ENCODE assay signal across 8 cellular contexts in genomic region chr9:124771867-124772621, GRCh38. TPM values are rescaled to one million over a fixed set of nuclear protein-coding genes. Genes with fewer than 3 reads are reported as not detected.
DNase-seq lines count a peak whose midpoint lies in the region; ATAC-seq and TF ChIP-seq lines count a peak whose summit lies in the region.

No MANE protein-coding gene starts in this region.

- peaks cover 9% of the 10 kb centered on the region for H3K27me3 Mint-ChIP-seq in MCF 10A (ENCODE audit: insufficient read depth, unreplicated experiment)

- peak; percentile 93 for TF ChIP-seq CTCF in MCF 10A (IDR thresholded peaks at IDR 0.05; ENCODE audit: unreplicated experiment)

- H3K27ac Mint-ChIP-seq in MCF 10A (ENCODE audit: low read depth, unreplicated experiment): peak overlapping the region; percentile 99

- H3K27me3 ChIP-seq in HUES6 (ENCODE audit: control insufficient read depth, insufficient read depth, low read length): peaks cover 41% of the 10 kb centered on the region
- peaks cover 34% of the 10 kb centered on the region for H3K27me3 ChIP-seq in iPS-15b (ENCODE audit: control insufficient read depth, insufficient read depth, low read length)

- ATAC-seq in GM19467 (IDR thresholded peaks at IDR 0.05; ENCODE audit: unreplicated experiment) (no peak), HG03097 (IDR thresholded peaks at IDR 0.05; ENCODE audit: low FRiP score, unreplicated experiment) (no peak)

- H3K4me1 ChIP-seq in HUES6 (ENCODE audit: control insufficient read depth, insufficient read depth, low read length) (peaks cover 30% of the 10 kb centered on the region), iPS-15b (ENCODE audit: control insufficient read depth, insufficient read depth, low read length) (peaks cover 21% of the 10 kb centered on the region)

- H3K4me3 ChIP-seq in HUES6 (ENCODE audit: low read depth, low read length): peak overlapping the region; percentile 87
- peak overlapping the region; percentile 81 for H3K4me3 ChIP-seq in iPS-15b (ENCODE audit: low read depth, low read length)

- no peak overlapping the region for H3K9ac ChIP-seq in HUES6 (ENCODE audit: low read length)
- H3K9ac ChIP-seq in iPS-15b (ENCODE audit: low read depth, low read length): no peak overlapping the region

- no peaks in the 10 kb centered on the region for H3K9me3 Mint-ChIP-seq in MCF 10A (ENCODE audit: unreplicated experiment)

- H3K4me1 Mint-ChIP-seq in MCF 10A (ENCODE audit: insufficient read depth, unreplicated experiment): peaks cover 30% of the 10 kb centered on the region

- no peak overlapping the region for H3K27ac ChIP-seq in HUES6 (ENCODE audit: low read depth, low read length)

- no peaks in the 10 kb centered on the region for H3K36me3 Mint-ChIP-seq in MCF 10A (ENCODE audit: insufficient read depth, unreplicated experiment)

- POLR2A ChIA-PET in MCF 10A (lab: Yijun Ruan, JAX): interaction anchor here (0.6 to 10.8 kb wide), 14 partner anchors 33 to 371 kb away, joined by 3 to 299 read pairs (median 7); partner anchors contain the start of genes ARPC5L, RPL35, SCAI and WDR38

- no TSS peak for BruUV-seq in MCF 10A (replicated peaks; lab: Mats Ljungman, UMichigan)

- peak; percentile 82 for DNase-seq in D341Med (ENCODE audit: low spot score)
- DNase-seq in SHP77 treated with DMSO at 0.1 percent for 48 hours (lab: John Stamatoyannopoulos, UW): peak; percentile 32
- peak; percentile 74 for DNase-seq in MCF 10A (ENCODE audit: unreplicated experiment)
- DNase-seq in renal cortical epithelial cell (ENCODE audit: low read depth): peak; percentile 57

- CTCF ChIA-PET in MCF 10A (lab: Yijun Ruan, JAX): interaction anchor here (0.7 to 13.3 kb wide), 19 partner anchors 9 to 1456 kb away, joined by 3 to 927 read pairs (median 5); partner anchors contain the start of genes ARPC5L, RPL35 and WDR38

- H3K9me3 ChIP-seq in HUES6 (ENCODE audit: control insufficient read depth, insufficient read depth, low read depth, low read length): no peaks in the 10 kb centered on the region
- no peaks in the 10 kb centered on the region for H3K9me3 ChIP-seq in iPS-15b (ENCODE audit: control insufficient read depth, insufficient read depth, low read length)

- intact Hi-C loops in MCF 10A (cut with micrococcal nuclease): loop anchor here (2.0 to 5.0 kb wide), 4 partner anchors 65 to 1720 kb away; partner anchors contain the start of gene SCAI

- H3K36me3 ChIP-seq in HUES6 (ENCODE audit: control insufficient read depth, insufficient read depth, low read length): no peaks in the 10 kb centered on the region
- no peaks in the 10 kb centered on the region for H3K36me3 ChIP-seq in iPS-15b (ENCODE audit: control insufficient read depth, insufficient read depth, low read length)

- H3K4me3 Mint-ChIP-seq in MCF 10A (ENCODE audit: unreplicated experiment): peak overlapping the region; percentile 99

RNA-seq across cellular contexts. Expression of gene NR6A1, which starts 0.9 kb away (rescaled TPM):
- total RNA-seq in MCF 10A (2022) (0.91 and 2.0 TPM in 2 replicates), renal cortical epithelial cell (6.0 and 6.1 TPM in 2 replicates)

RNA-seq across cellular contexts. Expression of gene OLFML2A, which starts 4.9 kb away (rescaled TPM):
- 0.21 and 0.25 TPM in 2 replicates for total RNA-seq in MCF 10A (2022)
- total RNA-seq in renal cortical epithelial cell: 2.1 and 6.6 TPM in 2 replicates

Comparison
In these comparisons a context has a peak if more than half of its experiments do, and no peak if none do; other contexts are left out.
1. DNase-seq: peak in every context shown above with its lines; median percentile 82 in D341Med; 74 in MCF 10A; 57 in renal cortical epithelial cell; 32 in SHP77 treated with DMSO at 0.1 percent for 48 hours.